31 cellular contexts compared by ENCODE assay signal in the genomic region with DNA sequence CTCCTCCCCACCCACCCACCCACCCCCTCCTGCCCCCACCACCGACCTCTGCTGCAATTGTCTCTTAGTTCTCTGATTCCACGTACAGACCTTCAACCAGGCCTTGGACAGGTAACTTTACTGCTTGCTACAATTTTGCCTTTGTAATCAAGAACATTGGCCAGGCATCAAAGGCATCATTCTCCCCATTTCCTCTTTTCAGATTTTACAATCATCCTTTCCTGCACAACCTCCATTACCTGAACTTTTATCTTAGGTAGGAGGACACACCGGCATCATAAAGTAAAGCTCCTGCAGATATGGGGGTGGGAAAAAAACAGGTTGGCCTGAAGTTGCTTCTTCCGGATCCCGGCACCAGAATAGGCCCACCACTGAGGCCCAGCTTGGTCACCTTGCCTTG. TPM values are rescaled to one million over a fixed set of nuclear protein-coding genes. Genes with fewer than 3 reads are reported as not detected.
DNase-seq lines count a peak whose midpoint lies in the region; ATAC-seq, FAIRE-seq and TF ChIP-seq lines count a peak whose summit lies in the region.
"Had no signal": no experiment of that assay in that cellular context is flagged by ENCODE, and none has a peak within 500 bp of the region (broad histone marks: within the 10 kb centered on the region; RNA-seq: fewer than 3 reads in every experiment).

No MANE protein-coding gene starts in this region.

- peaks cover 54% of the 10 kb centered on the region for H3K4me1 Mint-ChIP-seq in Calu3 (ENCODE audit: low read depth, unreplicated experiment)

- H3K36me3 ChIP-seq in hepatocyte (replicated peaks; ENCODE audit: insufficient read depth, low read depth) (no peaks in the 10 kb centered on the region), small intestine (ENCODE audit: control insufficient read depth in 2 of 2, insufficient read depth in 2 of 2, low read length in 2 of 2) (no peaks in the 10 kb centered on the region)
- H3K36me3 ChIP-seq: BE2C had no signal

- no peak overlapping the region for H3K4me3 ChIP-seq in hepatocyte
- H3K4me3 ChIP-seq in small intestine (ENCODE audit: low read depth in 1 of 2, low read length in 2 of 2) = no peak overlapping the region
- H3K4me3 ChIP-seq: body of pancreas, skin epidermis had no signal

- H3K9me3 ChIP-seq in hepatocyte (ENCODE audit: low read depth) = no peaks in the 10 kb centered on the region
- no peaks in the 10 kb centered on the region for H3K9me3 ChIP-seq in small intestine (ENCODE audit: control insufficient read depth, low read depth)
- H3K9me3 ChIP-seq: BE2C, body of pancreas had no signal

- FAIRE-seq in small intestine (lab: Jason Lieb, UNC) = no peak
- FAIRE-seq: RCC 7860 had no signal

- H3K4me2 ChIP-seq in hepatocyte = no peak overlapping the region

- H3K9me3 Mint-ChIP-seq in Calu3 (ENCODE audit: low read depth, unreplicated experiment) = no peaks in the 10 kb centered on the region
- H3K9me3 Mint-ChIP-seq: activated T-helper 2 cell treated with anti-CD3 and anti-CD28 coated beads, Interferon-gamma antibody, Interleukin-2, Interleukin-4, amounts not matched to agents 10 μg/mL and 5 μg/mL and 100 μg/mL, durations not matched to agents 14 hours and 24 hours and 36 hours; CD8-positive, alpha-beta memory T cell; naive thymus-derived CD8-positive, alpha-beta T cell; stimulated activated naive B cell treated with anti-CD40 and anti-IgM and Interleukin-4, amounts not matched to agents 10 μg/mL and 1 μg/mL and 100 μg/mL, for 72 hours; T-helper 2 cell treated with Interferon-gamma antibody and Interleukin-4, amounts not matched to agents 5 μg/mL and 100 μg/mL, for 36 hours had no signal

- H3K27me3 ChIP-seq in hepatocyte = no peaks in the 10 kb centered on the region
- no peaks in the 10 kb centered on the region for H3K27me3 ChIP-seq in small intestine (ENCODE audit: control insufficient read depth in 2 of 2, insufficient read depth in 2 of 2, low read length in 2 of 2)
- H3K27me3 ChIP-seq: body of pancreas had no signal

- 52% methylated on average over 5 of the region's 5 CpGs for WGBS in hepatocyte (ENCODE audit: low lambda C conversion rate, missing lambda C conversion rate)
- WGBS in small intestine, 3 donors = 23 to 59% (median 38%) methylated on average over 4 to 5 of the region's 5 CpGs

- no peak overlapping the region for H2AFZ ChIP-seq in hepatocyte

- peaks cover 67% of the 10 kb centered on the region for H3K79me2 ChIP-seq in hepatocyte

- H3K27ac ChIP-seq in VCaP (peak overlapping the region; percentile 90), hepatocyte (peak overlapping the region; percentile 41), small intestine (ENCODE audit: low read depth in 1 of 2, low read length in 1 of 2) (peak overlapping the region in 1 of 2 donors; percentile 48)
- H3K27ac ChIP-seq: HL-60 had no signal

- TF ChIP-seq CTCF in Calu3 (IDR thresholded peaks at IDR 0.05; ENCODE audit: unreplicated experiment) (no peak), VCaP (conservative IDR thresholded peaks at IDR 0.05) (no peak), hepatocyte (IDR thresholded peaks at IDR 0.05; ENCODE audit: poor library complexity) (no peak), GM20000 (IDR thresholded peaks at IDR 0.05; ENCODE audit: extremely low read depth, missing control alignments) (no peak)

- no peak for DNase-seq in Calu3
- no peak for DNase-seq in hepatocyte (ENCODE audit: low spot score)
- DNase-seq in small intestine = peak; percentile 74
- DNase-seq in GM20000 (ENCODE audit: low spot score) = no peak
- DNase-seq: activated CD4-positive, alpha-beta T cell treated with anti-CD3 and anti-CD28 coated beads for 48 hours; activated naive CD4-positive, alpha-beta T cell treated with anti-CD3 and anti-CD28 coated beads, Interleukin-2, amount 50 U/mL, for 16 hours; activated T-cell treated with anti-CD3 and anti-CD28 coated beads for 4 hours; BE2C; CD8-positive, alpha-beta memory T cell; DMS153; effector CD4-positive, alpha-beta T cell; HCEC 1CT; Karpas-422; naive thymus-derived CD8-positive, alpha-beta T cell; NCI-H1417; NCI-H2081; NCI-H2227 treated with DMSO at 0.1 percent for 48 hours; NCI-H526 treated with DMSO at 0.1 percent for 48 hours; SHP77 treated with DMSO at 0.1 percent for 48 hours; stimulated activated naive B cell treated with anti-CD40 and anti-IgM and Interleukin-4, amounts not matched to agents 10 μg/mL and 1 μg/mL and 100 μg/mL, for 72 hours; substantia nigra had no signal

- no peaks in the 10 kb centered on the region for H3K9me2 ChIP-seq in hepatocyte (replicated peaks; ENCODE audit: insufficient read depth)

- H3K4me1 ChIP-seq in hepatocyte (ENCODE audit: insufficient read depth) (peaks cover 71% of the 10 kb centered on the region), small intestine (ENCODE audit: control insufficient read depth in 2 of 2, insufficient read depth in 1 of 2, low read depth in 1 of 2, low read length in 1 of 2) (peaks cover 17% of the 10 kb centered on the region in 2 donors)
- H3K4me1 ChIP-seq: BE2C had no signal

- H3K27me3 Mint-ChIP-seq in Calu3 (ENCODE audit: unreplicated experiment) = no peaks in the 10 kb centered on the region
- H3K27me3 Mint-ChIP-seq: CD8-positive, alpha-beta memory T cell; naive thymus-derived CD8-positive, alpha-beta T cell; stimulated activated naive B cell treated with anti-CD40 and anti-IgM and Interleukin-4, amounts not matched to agents 10 μg/mL and 1 μg/mL and 100 μg/mL, for 72 hours had no signal

- peaks cover 5% of the 10 kb centered on the region for H3K36me3 Mint-ChIP-seq in Calu3 (ENCODE audit: insufficient read depth, unreplicated experiment)

- CTCF ChIA-PET in Calu3 (lab: Charles Lee) = no interaction called here

- no peaks in the 10 kb centered on the region for H4K20me1 ChIP-seq in hepatocyte (ENCODE audit: insufficient read depth, poor library complexity, severe bottlenecking)

- H3K27ac Mint-ChIP-seq in Calu3 (ENCODE audit: unreplicated experiment) = peak overlapping the region; percentile 55
- H3K27ac Mint-ChIP-seq: activated T-helper 2 cell treated with anti-CD3 and anti-CD28 coated beads, Interferon-gamma antibody, Interleukin-2, Interleukin-4, amounts not matched to agents 10 μg/mL and 5 μg/mL and 100 μg/mL, durations not matched to agents 14 hours and 24 hours and 36 hours; naive thymus-derived CD8-positive, alpha-beta T cell; stimulated activated naive B cell treated with anti-CD40 and anti-IgM and Interleukin-4, amounts not matched to agents 10 μg/mL and 1 μg/mL and 100 μg/mL, for 72 hours; T-helper 2 cell treated with Interferon-gamma antibody and Interleukin-4, amounts not matched to agents 5 μg/mL and 100 μg/mL, for 36 hours had no signal

- BruUV-seq in Calu3 (replicated peaks; lab: Mats Ljungman, UMichigan) = no TSS peak

- H3K4me3 Mint-ChIP-seq in Calu3 (ENCODE audit: low read depth, unreplicated experiment) = no peak overlapping the region
- H3K4me3 Mint-ChIP-seq: CD8-positive, alpha-beta memory T cell; naive thymus-derived CD8-positive, alpha-beta T cell; stimulated activated naive B cell treated with anti-CD40 and anti-IgM and Interleukin-4, amounts not matched to agents 10 μg/mL and 1 μg/mL and 100 μg/mL, for 72 hours; T-helper 2 cell treated with Interferon-gamma antibody and Interleukin-4, amounts not matched to agents 5 μg/mL and 100 μg/mL, for 36 hours had no signal

- no peak for ATAC-seq in GM19324 (IDR thresholded peaks at IDR 0.05; ENCODE audit: low FRiP score, unreplicated experiment)
- no peak for ATAC-seq in GM21381 (IDR thresholded peaks at IDR 0.05; ENCODE audit: unreplicated experiment)
- ATAC-seq: naive thymus-derived CD8-positive, alpha-beta T cell; stimulated activated naive B cell treated with anti-CD40 and anti-IgM and Interleukin-4, amounts not matched to agents 10 μg/mL and 1 μg/mL and 100 μg/mL, for 72 hours had no signal

- intact Hi-C loops in Calu3 (cut with micrococcal nuclease; ENCODE audit: unreplicated experiment) = no loop called here

RNA-seq across cellular contexts. Expression of a gene that starts 25.7 kb away (rescaled TPM):
- total RNA-seq in Calu3 (2022) = 40.3 and 46.7 TPM in 2 replicates
- 54.5 and 62.1 TPM in 2 replicates for total RNA-seq in hepatocyte
- 91.3 and 108 TPM in 2 replicates for polyA plus RNA-seq in hepatocyte
- polyA plus RNA-seq in small intestine = 10 to 100 TPM; 70.3 to 79.8 (median 79.6) TPM

RNA-seq across cellular contexts. Expression of a gene that starts 39.7 kb away (rescaled TPM):
- total RNA-seq in Calu3 (2022) (2.9 and 4.5 TPM in 2 replicates), hepatocyte (6.5 and 10.1 TPM in 2 replicates)
- polyA plus RNA-seq in hepatocyte (7.9 and 12.4 TPM in 2 replicates), small intestine (10 to 100 TPM in 1 of 3 donors, 1 to 10 TPM in 2; 3.5 to 25.8 (median 5.6) TPM)
- total RNA-seq: glomerular endothelial cell had no signal

RNA-seq across cellular contexts. Expression of a gene that starts 49.1 kb away (rescaled TPM):
- not detected in 2 replicates for total RNA-seq in Calu3 (2022)
- total RNA-seq in hepatocyte = 10.0 and 15.4 TPM in 2 replicates
- 17.8 and 19.0 TPM in 2 replicates for polyA plus RNA-seq in hepatocyte
- polyA plus RNA-seq in small intestine = 1 to 10 TPM in 2 of 3 donors, under 1 TPM in 1; 0.89 to 3.1 (median 2.2) TPM
